8 cellular contexts compared by ENCODE assay signal in the genomic region with DNA sequence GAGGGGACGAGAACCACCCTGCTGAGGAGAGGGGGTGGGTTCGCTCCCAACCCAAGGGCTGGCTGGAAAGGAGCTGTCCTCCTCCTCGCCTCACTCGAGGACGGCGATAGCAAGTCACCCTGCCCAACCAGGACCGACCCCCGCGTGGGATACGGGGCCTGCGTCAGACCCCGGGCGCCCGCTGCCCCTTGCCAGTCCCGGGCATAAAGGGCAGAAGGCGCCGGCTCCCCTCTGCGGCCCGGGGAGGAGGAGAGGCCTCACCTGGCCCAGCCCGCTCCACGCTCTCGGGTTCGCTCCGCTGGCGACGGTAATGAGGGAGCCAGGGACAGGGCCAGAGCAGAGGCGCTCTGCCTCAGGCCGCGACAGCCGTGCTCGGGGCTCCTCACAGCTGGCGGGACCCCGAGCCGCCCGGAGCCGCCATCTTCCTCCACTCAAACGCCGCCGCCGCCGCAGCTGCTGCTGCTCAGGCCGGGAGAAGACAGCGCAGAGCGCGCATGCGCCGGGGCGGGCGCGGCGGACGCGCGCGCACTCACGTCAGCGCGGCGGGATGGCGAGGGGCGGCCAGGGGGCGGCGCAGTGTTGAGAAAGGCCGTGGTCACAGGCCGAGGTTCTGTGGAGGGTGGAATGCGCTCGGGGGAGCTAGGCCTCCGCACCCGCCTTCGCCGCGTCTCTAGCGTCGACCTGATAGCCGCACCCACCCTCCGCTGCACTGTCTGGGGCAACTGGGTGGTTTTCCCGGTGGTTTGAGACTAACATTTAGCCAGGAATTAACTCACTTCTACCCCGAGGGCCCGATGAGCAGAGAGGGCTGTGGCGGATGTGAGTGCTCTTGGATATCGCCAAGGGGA. TPM values are rescaled to one million over a fixed set of nuclear protein-coding genes. Genes with fewer than 3 reads are reported as not detected.
DNase-seq lines count a peak whose midpoint lies in the region; ATAC-seq and TF ChIP-seq lines count a peak whose summit lies in the region.

A gene (minus strand): TSS at position 487 of the 848 bp plus-strand sequence. CDS start 37,062 bp downstream, outside the sequence.

- 0 to 1% (median 0%) methylated on average over 59 to 81 of the region's 81 CpGs for WGBS in adipose tissue, 3 donors
- 0% methylated on average over 78 to 81 of the region's 81 CpGs for WGBS in heart right ventricle, 2 donors

- peaks cover 31 to 44% (median 36%) of the 10 kb centered on the region in 3 donors for H3K4me1 Mint-ChIP-seq in T-cell
- peaks cover 12% of the 10 kb centered on the region for H3K4me1 Mint-ChIP-seq in progenitor cell of endocrine pancreas (ENCODE audit: low read depth)

- H3K4me3 Mint-ChIP-seq in T-cell (peak within 1 kb of the TSS; percentile 89 to 94 (median 94)), progenitor cell of endocrine pancreas (ENCODE audit: low read depth) (peak within 1 kb of the TSS; percentile 96)

- H3K36me3 Mint-ChIP-seq in T-cell: no peaks in the 10 kb centered on the region
- H3K36me3 Mint-ChIP-seq in progenitor cell of endocrine pancreas (ENCODE audit: insufficient read depth): no peaks in the 10 kb centered on the region

- H3K9me3 Mint-ChIP-seq in T-cell (no peaks in the 10 kb centered on the region), progenitor cell of endocrine pancreas (ENCODE audit: low read depth) (no peaks in the 10 kb centered on the region)

- no peaks in the 10 kb centered on the region for H3K36me3 ChIP-seq in heart right ventricle
- H3K36me3 ChIP-seq in upper lobe of right lung: no peaks in the 10 kb centered on the region

- H3K4me1 ChIP-seq in heart right ventricle (peaks cover 0 to 46% (median 37%) of the 10 kb centered on the region in 9 donors), upper lobe of right lung (peaks cover 33% of the 10 kb centered on the region)

- POLR2A ChIA-PET in T-cell (lab: Charles Lee): interaction anchor here in 1 of 2 donors (0.5 to 0.6 kb wide), 2 partner anchors 8 to 10 kb away, joined by 3 to 7 read pairs; no protein-coding TSS in a partner anchor

- DNase-seq in GM13976 (ENCODE audit: low spot score) (peak; percentile 95), NCI-H146 (lab: John Stamatoyannopoulos, UW) (peak; percentile 83), T-cell (peak; percentile 80 to 94 (median 89)), heart right ventricle (peak; percentile 90 to 94), progenitor cell of endocrine pancreas (ENCODE audit: low spot score, unreplicated experiment) (peak; percentile 93), upper lobe of right lung (peak; percentile 96)

- H3K27me3 Mint-ChIP-seq in T-cell (no peaks in the 10 kb centered on the region), progenitor cell of endocrine pancreas (no peaks in the 10 kb centered on the region)

- peak; percentile 85 for TF ChIP-seq CTCF in GM13976 (IDR thresholded peaks at IDR 0.05; ENCODE audit: borderline replicate concordance, control extremely low read depth, extremely low read depth, insufficient read depth, missing control alignments)
- TF ChIP-seq CTCF in heart right ventricle (IDR thresholded peaks at IDR 0.05): peak in 8 of 9 donors; percentile 45 to 75 (median 60)
- peak; percentile 63 for TF ChIP-seq CTCF in progenitor cell of endocrine pancreas (IDR thresholded peaks at IDR 0.05; ENCODE audit: unreplicated experiment)
- TF ChIP-seq CTCF in upper lobe of right lung (IDR thresholded peaks at IDR 0.05): peak; percentile 51

- peak within 1 kb of the TSS; percentile 74 for H3K27ac ChIP-seq in adipose tissue (ENCODE audit: low read depth, low read length)
- peak within 1 kb of the TSS; percentile 81 to 98 (median 96) for H3K27ac ChIP-seq in heart right ventricle
- H3K27ac ChIP-seq in upper lobe of right lung: peak within 1 kb of the TSS; percentile 89

- H3K27ac Mint-ChIP-seq in T-cell (peak within 1 kb of the TSS; percentile 88 to 91), progenitor cell of endocrine pancreas (peak within 1 kb of the TSS; percentile 95)

- intact Hi-C loops in heart right ventricle (cut with DNase I): loop anchor here in 6 of 10 donors (2.0 to 10.0 kb wide), 4 partner anchors 105 to 147 kb away; a partner anchor contains a TSS
- intact Hi-C loops in upper lobe of right lung (cut with DNase I): no loop called here

- peak; percentile 82 for ATAC-seq in HG02870 (IDR thresholded peaks at IDR 0.05; ENCODE audit: unreplicated experiment)
- peak; percentile 92 to 96 (median 94) for ATAC-seq in T-cell (replicated peaks in 1 of 4)
- peak; percentile 96 to 99 (median 98) for ATAC-seq in heart right ventricle
- ATAC-seq in upper lobe of right lung: peak; percentile 98

- CTCF ChIA-PET in T-cell (lab: Charles Lee): interaction anchor here (0.5 to 3.7 kb wide), 7 partner anchors 11 to 561 kb away, joined by 3 to 25 read pairs (median 3); no protein-coding TSS in a partner anchor

- peak within 1 kb of the TSS; percentile 73 to 99 (median 95) for H3K4me3 ChIP-seq in heart right ventricle
- H3K4me3 ChIP-seq in upper lobe of right lung: peak within 1 kb of the TSS; percentile 96

- no peaks in the 10 kb centered on the region for H3K27me3 ChIP-seq in heart right ventricle
- H3K27me3 ChIP-seq in upper lobe of right lung: no peaks in the 10 kb centered on the region

- H3K9me3 ChIP-seq in heart right ventricle (no peaks in the 10 kb centered on the region), upper lobe of right lung (no peaks in the 10 kb centered on the region)

- in situ Hi-C loops in GM13976 (cut with MboI; ENCODE audit: low sequenced_read_pairs, unreplicated experiment): loop anchor here (10.0 to 25.0 kb wide), 2 partner anchors 57 to 265 kb away; no protein-coding TSS in a partner anchor

RNA-seq across cellular contexts. Expression of the gene that starts here (rescaled TPM):
- total RNA-seq in T-cell (10 to 100 TPM; 20.6 to 23.4 (median 22.5) TPM), heart right ventricle (10 to 100 TPM; 17.3 to 26.6 (median 21.4) TPM), progenitor cell of endocrine pancreas (26.8 and 30.5 TPM in 2 replicates), upper lobe of right lung (21.0 TPM)
- polyA plus RNA-seq in adipose tissue (10 to 100 TPM in 2 of 3 donors, 1 to 10 TPM in 1; 7.4 to 12.4 (median 10.1) TPM), heart right ventricle (10 to 100 TPM; 12.4 to 14.8 TPM)

Comparison
In these comparisons a context has a peak if more than half of its experiments do, and no peak if none do; other contexts are left out.
1. Peak in every context shown above with its lines: DNase-seq, ATAC-seq, H3K4me3 ChIP-seq and H3K27ac ChIP-seq.